ENCODE assay signal across 1 cellular context in the genomic region with DNA sequence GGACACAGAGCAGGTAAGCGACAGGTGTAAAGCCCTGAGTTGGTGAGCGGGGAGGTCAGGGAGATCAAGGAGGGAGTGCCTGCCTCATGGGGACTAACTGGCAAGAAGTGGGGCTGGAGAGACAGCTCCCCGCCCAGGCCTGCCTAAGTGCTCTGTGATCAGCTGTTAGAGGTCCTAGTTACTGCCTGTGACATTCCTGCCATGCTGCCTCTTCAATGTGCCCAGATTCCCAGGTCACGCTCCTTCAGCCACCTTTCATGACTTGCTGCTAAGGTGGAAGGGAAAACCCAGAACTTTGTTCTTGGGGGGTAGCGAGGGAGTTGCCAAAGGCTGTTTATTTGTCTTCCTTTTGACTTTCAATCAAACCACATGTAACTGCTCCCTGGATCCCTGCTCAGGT.
TF ChIP-seq lines count a peak whose summit lies in the region.

No MANE protein-coding gene starts in this region.

TF ChIP-seq in GM23338, 12 proteins besides CTCF, POLR2A, EP300 and RAD21 (continued from another document):
- TF ChIP-seq, protein P1, sequence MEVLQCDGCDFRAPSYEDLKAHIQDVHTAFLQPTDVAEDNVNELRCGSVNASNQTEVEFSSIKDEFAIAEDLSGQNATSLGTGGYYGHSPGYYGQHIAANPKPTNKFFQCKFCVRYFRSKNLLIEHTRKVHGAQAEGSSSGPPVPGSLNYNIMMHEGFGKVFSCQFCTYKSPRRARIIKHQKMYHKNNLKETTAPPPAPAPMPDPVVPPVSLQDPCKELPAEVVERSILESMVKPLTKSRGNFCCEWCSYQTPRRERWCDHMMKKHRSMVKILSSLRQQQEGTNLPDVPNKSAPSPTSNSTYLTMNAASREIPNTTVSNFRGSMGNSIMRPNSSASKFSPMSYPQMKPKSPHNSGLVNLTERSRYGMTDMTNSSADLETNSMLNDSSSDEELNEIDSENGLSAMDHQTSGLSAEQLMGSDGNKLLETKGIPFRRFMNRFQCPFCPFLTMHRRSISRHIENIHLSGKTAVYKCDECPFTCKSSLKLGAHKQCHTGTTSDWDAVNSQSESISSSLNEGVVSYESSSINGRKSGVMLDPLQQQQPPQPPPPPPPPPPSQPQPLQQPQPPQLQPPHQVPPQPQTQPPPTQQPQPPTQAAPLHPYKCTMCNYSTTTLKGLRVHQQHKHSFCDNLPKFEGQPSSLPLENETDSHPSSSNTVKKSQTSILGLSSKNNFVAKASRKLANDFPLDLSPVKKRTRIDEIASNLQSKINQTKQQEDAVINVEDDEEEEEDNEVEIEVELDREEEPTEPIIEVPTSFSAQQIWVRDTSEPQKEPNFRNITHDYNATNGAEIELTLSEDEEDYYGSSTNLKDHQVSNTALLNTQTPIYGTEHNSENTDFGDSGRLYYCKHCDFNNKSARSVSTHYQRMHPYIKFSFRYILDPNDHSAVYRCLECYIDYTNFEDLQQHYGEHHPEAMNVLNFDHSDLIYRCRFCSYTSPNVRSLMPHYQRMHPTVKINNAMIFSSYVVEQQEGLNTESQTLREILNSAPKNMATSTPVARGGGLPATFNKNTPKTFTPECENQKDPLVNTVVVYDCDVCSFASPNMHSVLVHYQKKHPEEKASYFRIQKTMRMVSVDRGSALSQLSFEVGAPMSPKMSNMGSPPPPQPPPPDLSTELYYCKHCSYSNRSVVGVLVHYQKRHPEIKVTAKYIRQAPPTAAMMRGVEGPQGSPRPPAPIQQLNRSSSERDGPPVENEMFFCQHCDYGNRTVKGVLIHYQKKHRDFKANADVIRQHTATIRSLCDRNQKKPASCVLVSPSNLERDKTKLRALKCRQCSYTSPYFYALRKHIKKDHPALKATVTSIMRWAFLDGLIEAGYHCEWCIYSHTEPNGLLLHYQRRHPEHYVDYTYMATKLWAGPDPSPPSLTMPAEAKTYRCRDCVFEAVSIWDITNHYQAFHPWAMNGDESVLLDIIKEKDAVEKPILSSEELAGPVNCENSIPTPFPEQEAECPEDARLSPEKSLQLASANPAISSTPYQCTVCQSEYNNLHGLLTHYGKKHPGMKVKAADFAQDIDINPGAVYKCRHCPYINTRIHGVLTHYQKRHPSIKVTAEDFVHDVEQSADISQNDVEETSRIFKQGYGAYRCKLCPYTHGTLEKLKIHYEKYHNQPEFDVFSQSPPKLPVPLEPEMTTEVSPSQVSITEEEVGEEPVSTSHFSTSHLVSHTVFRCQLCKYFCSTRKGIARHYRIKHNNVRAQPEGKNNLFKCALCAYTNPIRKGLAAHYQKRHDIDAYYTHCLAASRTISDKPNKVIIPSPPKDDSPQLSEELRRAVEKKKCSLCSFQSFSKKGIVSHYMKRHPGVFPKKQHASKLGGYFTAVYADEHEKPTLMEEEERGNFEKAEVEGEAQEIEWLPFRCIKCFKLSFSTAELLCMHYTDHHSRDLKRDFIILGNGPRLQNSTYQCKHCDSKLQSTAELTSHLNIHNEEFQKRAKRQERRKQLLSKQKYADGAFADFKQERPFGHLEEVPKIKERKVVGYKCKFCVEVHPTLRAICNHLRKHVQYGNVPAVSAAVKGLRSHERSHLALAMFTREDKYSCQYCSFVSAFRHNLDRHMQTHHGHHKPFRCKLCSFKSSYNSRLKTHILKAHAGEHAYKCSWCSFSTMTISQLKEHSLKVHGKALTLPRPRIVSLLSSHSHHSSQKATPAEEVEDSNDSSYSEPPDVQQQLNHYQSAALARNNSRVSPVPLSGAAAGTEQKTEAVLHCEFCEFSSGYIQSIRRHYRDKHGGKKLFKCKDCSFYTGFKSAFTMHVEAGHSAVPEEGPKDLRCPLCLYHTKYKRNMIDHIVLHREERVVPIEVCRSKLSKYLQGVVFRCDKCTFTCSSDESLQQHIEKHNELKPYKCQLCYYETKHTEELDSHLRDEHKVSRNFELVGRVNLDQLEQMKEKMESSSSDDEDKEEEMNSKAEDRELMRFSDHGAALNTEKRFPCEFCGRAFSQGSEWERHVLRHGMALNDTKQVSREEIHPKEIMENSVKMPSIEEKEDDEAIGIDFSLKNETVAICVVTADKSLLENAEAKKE (CRISPR knock-in tag; IDR thresholded peaks at IDR 0.05): no peak
- TF ChIP-seq CREB1 (CRISPR knock-in tag; IDR thresholded peaks at IDR 0.05; ENCODE audit: low read depth) (no peak), STAT1 (IDR thresholded peaks at IDR 0.05; ENCODE audit: unreplicated experiment) (no peak), EZH2 (IDR thresholded peaks at IDR 0.05; ENCODE audit: low read depth, unreplicated experiment) (no peak), POLR2AphosphoS5 (IDR thresholded peaks at IDR 0.05; ENCODE audit: low read depth) (no peak), JUNB (IDR thresholded peaks at IDR 0.05; ENCODE audit: unreplicated experiment) (no peak)
- TF ChIP-seq, protein P2, sequence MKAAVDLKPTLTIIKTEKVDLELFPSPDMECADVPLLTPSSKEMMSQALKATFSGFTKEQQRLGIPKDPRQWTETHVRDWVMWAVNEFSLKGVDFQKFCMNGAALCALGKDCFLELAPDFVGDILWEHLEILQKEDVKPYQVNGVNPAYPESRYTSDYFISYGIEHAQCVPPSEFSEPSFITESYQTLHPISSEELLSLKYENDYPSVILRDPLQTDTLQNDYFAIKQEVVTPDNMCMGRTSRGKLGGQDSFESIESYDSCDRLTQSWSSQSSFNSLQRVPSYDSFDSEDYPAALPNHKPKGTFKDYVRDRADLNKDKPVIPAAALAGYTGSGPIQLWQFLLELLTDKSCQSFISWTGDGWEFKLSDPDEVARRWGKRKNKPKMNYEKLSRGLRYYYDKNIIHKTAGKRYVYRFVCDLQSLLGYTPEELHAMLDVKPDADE (IDR thresholded peaks at IDR 0.05): no peak
